Comparison of ENCODE assay signal across 9 cellular contexts in the genomic region with DNA sequence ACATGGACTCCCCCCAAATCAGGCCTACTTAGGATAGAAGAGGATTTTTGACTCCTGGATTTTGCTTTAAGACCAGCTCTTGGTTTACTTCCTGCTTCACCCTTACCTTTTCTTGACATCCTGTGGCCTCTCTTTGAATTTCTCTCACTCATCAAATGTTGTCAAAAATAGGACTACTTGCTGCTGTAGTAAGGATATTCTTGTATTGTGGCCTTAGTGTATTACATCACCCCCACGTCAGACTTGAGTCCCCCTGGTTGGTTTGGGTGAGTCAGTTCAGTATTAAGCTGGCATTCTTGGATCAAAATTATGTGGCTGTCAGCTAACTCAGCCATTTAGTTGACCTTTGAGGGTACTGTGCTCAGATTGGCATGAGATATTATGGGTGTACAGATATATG. TPM values are rescaled to one million over a fixed set of nuclear protein-coding genes. Genes with fewer than 3 reads are reported as not detected.
A peak's percentile ranks its signal among the peaks of the same experiment; 100 is the strongest.
DNase-seq lines count a peak whose midpoint lies in the region; ATAC-seq, FAIRE-seq and TF ChIP-seq lines count a peak whose summit lies in the region.
"Had no signal": no experiment of that assay in that cellular context is flagged by ENCODE, and none has a peak within 500 bp of the region (broad histone marks: within the 10 kb centered on the region; RNA-seq: fewer than 3 reads in every experiment).

No MANE protein-coding gene starts in this region.

- H3K9me3 ChIP-seq in RWPE2 (ENCODE audit: severe bottlenecking) (no peaks in the 10 kb centered on the region), heart right ventricle (no peaks in the 10 kb centered on the region)

- peaks cover 10% of the 10 kb centered on the region for H3K4me1 ChIP-seq in ACC112 (ENCODE audit: control insufficient read depth, insufficient read depth, low read length, unreplicated experiment)
- peaks cover 16% of the 10 kb centered on the region for H3K4me1 ChIP-seq in RWPE2 (ENCODE audit: insufficient read depth, poor library complexity, severe bottlenecking)
- peaks cover 0 to 33% (median 4%) of the 10 kb centered on the region in 9 donors for H3K4me1 ChIP-seq in heart right ventricle

- H3K27ac ChIP-seq in ACC112 (ENCODE audit: low read depth, low read length), result peak overlapping the region; percentile 74
- peak overlapping the region; percentile 69 for H3K27ac ChIP-seq in RWPE2 (ENCODE audit: poor library complexity, severe bottlenecking)
- peak overlapping the region in 1 of 10 donors; percentile 83 for H3K27ac ChIP-seq in heart right ventricle

- H3K4me3 ChIP-seq in ACC112 (ENCODE audit: low read depth, low read length) (peak overlapping the region; percentile 94), RWPE2 (ENCODE audit: severe bottlenecking) (peak overlapping the region; percentile 82), fibroblast of the aortic adventitia (ENCODE audit: low read depth, low read length) (peak overlapping the region; percentile 95), heart right ventricle (peak overlapping the region in 1 of 10 donors; percentile 86)

- peaks cover 56% of the 10 kb centered on the region for H3K79me2 ChIP-seq in ACC112 (ENCODE audit: control insufficient read depth, insufficient read depth, low read length, unreplicated experiment)

- peak overlapping the region; percentile 16 for H2AFZ ChIP-seq in ACC112 (ENCODE audit: low read length, unreplicated experiment)

- FAIRE-seq in GM12891 (lab: Jason Lieb, UNC), result peak; percentile 20

- intact Hi-C loops in heart right ventricle (cut with DNase I), result no loop called here

- H3K36me3 ChIP-seq in ACC112 (ENCODE audit: insufficient read depth, low read length) (no peaks in the 10 kb centered on the region), RWPE2 (ENCODE audit: low read depth) (peaks cover 50% of the 10 kb centered on the region), heart right ventricle (no peaks in the 10 kb centered on the region)

- DNase-seq in GM12891 (ENCODE audit: insufficient read length, low spot score), result no peak
- no peak for DNase-seq in RWPE2 (ENCODE audit: low spot score)
- peak; percentile 70 for DNase-seq in fibroblast of the aortic adventitia (ENCODE audit: low read depth)
- no peak for DNase-seq in heart right ventricle
- no peak for DNase-seq in COR-L47 (lab: John Stamatoyannopoulos, UW)
- DNase-seq: activated T-cell treated with anti-CD3 and anti-CD28 coated beads, Interleukin-2, amount 50 U/mL, for 24 hours had no signal

- H3K27me3 ChIP-seq in ACC112 (ENCODE audit: insufficient read depth, low read length) (no peaks in the 10 kb centered on the region), RWPE2 (ENCODE audit: insufficient read depth, poor library complexity, severe bottlenecking) (no peaks in the 10 kb centered on the region), heart right ventricle (no peaks in the 10 kb centered on the region)

- TF ChIP-seq CTCF in RWPE2 (IDR thresholded peaks at IDR 0.05; ENCODE audit: poor library complexity, severe bottlenecking), result no peak
- TF ChIP-seq CTCF in fibroblast of the aortic adventitia (IDR thresholded peaks at IDR 0.05; ENCODE audit: insufficient read depth, low read length), result no peak
- TF ChIP-seq CTCF in heart right ventricle (IDR thresholded peaks at IDR 0.05), result no peak

- WGBS in heart right ventricle, 2 donors, result 3 to 5% methylated on average over 1 of the region's 1 CpG

- TF ChIP-seq POLR2A in GM12891 (IDR thresholded peaks at IDR 0.05; ENCODE audit: low read depth, low read length), result no peak

- ATAC-seq in RWPE2 (ENCODE audit: low read depth), result peak; percentile 7; the same call in 1 of the 3 replicates
- no peak for ATAC-seq in HG02798 (IDR thresholded peaks at IDR 0.05; ENCODE audit: poor library complexity, unreplicated experiment)
- no peak for ATAC-seq in HG03460 (IDR thresholded peaks at IDR 0.05; ENCODE audit: unreplicated experiment)
- no peak for ATAC-seq in heart right ventricle

TF ChIP-seq in GM12891, 5 proteins besides CTCF, POLR2A, EP300 and RAD21:
- TF ChIP-seq PAX5 (IDR thresholded peaks at IDR 0.05; ENCODE audit: insufficient read depth, low read length, severe bottlenecking) (no peak), SPI1 (IDR thresholded peaks at IDR 0.05; ENCODE audit: low read depth, low read length) (no peak), POU2F2 (IDR thresholded peaks at IDR 0.05; ENCODE audit: low read depth, low read length) (no peak)

RNA-seq across cellular contexts. Expression of a gene that starts 1.1 kb away (rescaled TPM):
- polyA plus RNA-seq in GM12891 (2012; ENCODE audit: low read depth, missing spikeins), result 52.8 TPM
- total RNA-seq in fibroblast of the aortic adventitia (ENCODE audit: low replicate concordance) (6.2 and 91.1 TPM in 2 replicates), heart right ventricle (1 to 10 TPM in 4 of 10 donors, under 1 TPM in 6; 0.17 to 9.6 (median 0.85) TPM)
- under 1 TPM; 0.29 to 0.72 TPM for polyA plus RNA-seq in heart right ventricle

RNA-seq across cellular contexts. Expression of a gene that starts 17.5 kb away (rescaled TPM):
- 40.2 TPM for polyA plus RNA-seq in GM12891 (2012; ENCODE audit: low read depth, missing spikeins)
- total RNA-seq in fibroblast of the aortic adventitia (ENCODE audit: low replicate concordance) (59.9 and 101 TPM in 2 replicates), heart right ventricle (10 to 100 TPM; 34.7 to 97.4 (median 45.9) TPM)
- 100 to 1,000 TPM in 1 of 2 donors, 10 to 100 TPM in 1; 35.2 to 128 TPM for polyA plus RNA-seq in heart right ventricle
